In genomic region chr6:106360410-106360988, GRCh38 we compare ENCODE assay signal across 1 cellular context.
A peak's percentile ranks its signal among the peaks of the same experiment; 100 is the strongest.
TF ChIP-seq lines count a peak whose summit lies in the region.

TSS of gene CRYBG1 (plus strand) at chr6:106360717. CDS start at chr6:106360909, 192 bp downstream.

TF ChIP-seq in HEK293, 187 proteins besides CTCF, POLR2A, EP300 and RAD21 (continued from another document and continues in another):
- TF ChIP-seq, protein P1, sequence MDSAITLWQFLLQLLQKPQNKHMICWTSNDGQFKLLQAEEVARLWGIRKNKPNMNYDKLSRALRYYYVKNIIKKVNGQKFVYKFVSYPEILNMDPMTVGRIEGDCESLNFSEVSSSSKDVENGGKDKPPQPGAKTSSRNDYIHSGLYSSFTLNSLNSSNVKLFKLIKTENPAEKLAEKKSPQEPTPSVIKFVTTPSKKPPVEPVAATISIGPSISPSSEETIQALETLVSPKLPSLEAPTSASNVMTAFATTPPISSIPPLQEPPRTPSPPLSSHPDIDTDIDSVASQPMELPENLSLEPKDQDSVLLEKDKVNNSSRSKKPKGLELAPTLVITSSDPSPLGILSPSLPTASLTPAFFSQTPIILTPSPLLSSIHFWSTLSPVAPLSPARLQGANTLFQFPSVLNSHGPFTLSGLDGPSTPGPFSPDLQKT (IDR thresholded peaks at IDR 0.05; ENCODE audit: borderline replicate concordance, low read depth, low read length) = no peak
- TF ChIP-seq KLF9 (tag by site-specific recombination; IDR thresholded peaks at IDR 0.05; ENCODE audit: low read depth) (peak; percentile 81), GLIS1 (tag by site-specific recombination; IDR thresholded peaks at IDR 0.05) (peak; percentile 41), ZNF529 (tag by site-specific recombination; IDR thresholded peaks at IDR 0.05; ENCODE audit: insufficient replicate concordance) (no peak), ZNF596 (tag by site-specific recombination; IDR thresholded peaks at IDR 0.05) (no peak), ZNF239 (tag by site-specific recombination; IDR thresholded peaks at IDR 0.05) (no peak), ZNF138 (tag by site-specific recombination; IDR thresholded peaks at IDR 0.05; ENCODE audit: borderline replicate concordance) (no peak), ZNF121 (tag by site-specific recombination; IDR thresholded peaks at IDR 0.05) (no peak), YY1 (tag by site-specific recombination; IDR thresholded peaks at IDR 0.05) (peak; percentile 87), OSR2 (tag by site-specific recombination; IDR thresholded peaks at IDR 0.05) (no peak; the same call in 1 of the 2 replicates), ZNF560 (tag by site-specific recombination; IDR thresholded peaks at IDR 0.05; ENCODE audit: borderline replicate concordance) (no peak), ZSCAN23 (tag by site-specific recombination; IDR thresholded peaks at IDR 0.05) (no peak), ZNF2 (tag by site-specific recombination; IDR thresholded peaks at IDR 0.05) (0 out of 2 replicates have a peak, but pooled peaks have one; percentile 19), MEIS1 (CRISPR knock-in tag; IDR thresholded peaks at IDR 0.05; ENCODE audit: borderline replicate concordance) (no peak), ZNF148 (tag by site-specific recombination; IDR thresholded peaks at IDR 0.05; ENCODE audit: borderline replicate concordance) (no peak), ZNF654 (tag by site-specific recombination; IDR thresholded peaks at IDR 0.05; ENCODE audit: low read depth) (peak; percentile 43), ZNF791 (tag by site-specific recombination; IDR thresholded peaks at IDR 0.05) (no peak), ZSCAN5A (tag by site-specific recombination; IDR thresholded peaks at IDR 0.05) (no peak), ZNF473 (tag by site-specific recombination; IDR thresholded peaks at IDR 0.05) (no peak), ZNF248 (tag by site-specific recombination; IDR thresholded peaks at IDR 0.05) (no peak), ZNF585B (tag by site-specific recombination; IDR thresholded peaks at IDR 0.05) (no peak), ZFP3 (tag by site-specific recombination; IDR thresholded peaks at IDR 0.05; ENCODE audit: low read depth) (no peak), ZNF785 (tag by site-specific recombination; IDR thresholded peaks at IDR 0.05) (no peak), SP2 (tag by site-specific recombination; IDR thresholded peaks at IDR 0.05) (no peak), ZNF10 (tag by site-specific recombination; IDR thresholded peaks at IDR 0.05) (no peak), ZNF280D (tag by site-specific recombination; IDR thresholded peaks at IDR 0.05) (no peak), PRDM10 (tag by site-specific recombination; IDR thresholded peaks at IDR 0.05) (no peak), ZNF518A (tag by site-specific recombination; conservative IDR thresholded peaks at IDR 0.05; ENCODE audit: low read depth) (0 out of 2 replicates have a peak, but pooled peaks have one; percentile 28), ZNF341 (tag by site-specific recombination; IDR thresholded peaks at IDR 0.05; ENCODE audit: low read depth) (no peak), ZFP41 (tag by site-specific recombination; IDR thresholded peaks at IDR 0.05; ENCODE audit: borderline replicate concordance) (no peak), ZNF623 (tag by site-specific recombination; IDR thresholded peaks at IDR 0.05) (no peak), ZNF777 (tag by site-specific recombination; IDR thresholded peaks at IDR 0.05; ENCODE audit: borderline replicate concordance) (no peak)
- TF ChIP-seq, protein P2, sequence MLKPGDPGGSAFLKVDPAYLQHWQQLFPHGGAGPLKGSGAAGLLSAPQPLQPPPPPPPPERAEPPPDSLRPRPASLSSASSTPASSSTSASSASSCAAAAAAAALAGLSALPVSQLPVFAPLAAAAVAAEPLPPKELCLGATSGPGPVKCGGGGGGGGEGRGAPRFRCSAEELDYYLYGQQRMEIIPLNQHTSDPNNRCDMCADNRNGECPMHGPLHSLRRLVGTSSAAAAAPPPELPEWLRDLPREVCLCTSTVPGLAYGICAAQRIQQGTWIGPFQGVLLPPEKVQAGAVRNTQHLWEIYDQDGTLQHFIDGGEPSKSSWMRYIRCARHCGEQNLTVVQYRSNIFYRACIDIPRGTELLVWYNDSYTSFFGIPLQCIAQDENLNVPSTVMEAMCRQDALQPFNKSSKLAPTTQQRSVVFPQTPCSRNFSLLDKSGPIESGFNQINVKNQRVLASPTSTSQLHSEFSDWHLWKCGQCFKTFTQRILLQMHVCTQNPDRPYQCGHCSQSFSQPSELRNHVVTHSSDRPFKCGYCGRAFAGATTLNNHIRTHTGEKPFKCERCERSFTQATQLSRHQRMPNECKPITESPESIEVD (tag by site-specific recombination; IDR thresholded peaks at IDR 0.05) = no peak
- TF ChIP-seq, protein P3, sequence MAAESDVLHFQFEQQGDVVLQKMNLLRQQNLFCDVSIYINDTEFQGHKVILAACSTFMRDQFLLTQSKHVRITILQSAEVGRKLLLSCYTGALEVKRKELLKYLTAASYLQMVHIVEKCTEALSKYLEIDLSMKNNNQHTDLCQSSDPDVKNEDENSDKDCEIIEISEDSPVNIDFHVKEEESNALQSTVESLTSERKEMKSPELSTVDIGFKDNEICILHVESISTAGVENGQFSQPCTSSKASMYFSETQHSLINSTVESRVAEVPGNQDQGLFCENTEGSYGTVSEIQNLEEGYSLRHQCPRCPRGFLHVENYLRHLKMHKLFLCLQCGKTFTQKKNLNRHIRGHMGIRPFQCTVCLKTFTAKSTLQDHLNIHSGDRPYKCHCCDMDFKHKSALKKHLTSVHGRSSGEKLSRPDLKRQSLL (tag by site-specific recombination; IDR thresholded peaks at IDR 0.05) = peak; percentile 90
- TF ChIP-seq, protein P4, sequence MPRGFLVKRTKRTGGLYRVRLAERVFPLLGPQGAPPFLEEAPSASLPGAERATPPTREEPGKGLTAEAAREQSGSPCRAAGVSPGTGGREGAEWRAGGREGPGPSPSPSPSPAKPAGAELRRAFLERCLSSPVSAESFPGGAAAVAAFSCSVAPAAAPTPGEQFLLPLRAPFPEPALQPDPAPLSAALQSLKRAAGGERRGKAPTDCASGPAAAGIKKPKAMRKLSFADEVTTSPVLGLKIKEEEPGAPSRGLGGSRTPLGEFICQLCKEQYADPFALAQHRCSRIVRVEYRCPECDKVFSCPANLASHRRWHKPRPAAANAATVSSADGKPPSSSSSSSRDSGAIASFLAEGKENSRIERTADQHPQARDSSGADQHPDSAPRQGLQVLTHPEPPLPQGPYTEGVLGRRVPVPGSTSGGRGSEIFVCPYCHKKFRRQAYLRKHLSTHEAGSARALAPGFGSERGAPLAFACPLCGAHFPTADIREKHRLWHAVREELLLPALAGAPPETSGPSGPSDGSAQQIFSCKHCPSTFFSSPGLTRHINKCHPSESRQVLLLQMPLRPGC (tag by site-specific recombination; IDR thresholded peaks at IDR 0.05) = no peak
